13 cellular contexts compared by ENCODE assay signal in genomic region chr6:1379026-1379809, GRCh38. TPM values are rescaled to one million over a fixed set of nuclear protein-coding genes. Genes with fewer than 3 reads are reported as not detected.
A peak's percentile ranks its signal among the peaks of the same experiment; 100 is the strongest.
DNase-seq lines count a peak whose midpoint lies in the region; TF ChIP-seq lines count a peak whose summit lies in the region.
"Had no signal": no experiment of that assay in that cellular context is flagged by ENCODE, and none has a peak within 500 bp of the region (broad histone marks: within the 10 kb centered on the region; RNA-seq: fewer than 3 reads in every experiment).

No MANE protein-coding gene starts in this region.

- DNase-seq in activated CD8-positive, alpha-beta memory T cell treated with anti-CD3 and anti-CD28 coated beads for 24 hours = peak; percentile 60
- no peak for DNase-seq in activated CD8-positive, alpha-beta memory T cell treated with anti-CD3 and anti-CD28 coated beads, Interleukin-2, amount 50 U/mL, for 4 hours
- peak; percentile 23 for DNase-seq in WERI-Rb-1
- peak; percentile 84 for DNase-seq in esophagus muscularis mucosa (ENCODE audit: extremely low spot score)
- no peak for DNase-seq in NCI-H146 (lab: John Stamatoyannopoulos, UW)
- DNase-seq in LoVo (ENCODE audit: low spot score) = no peak
- no peak for DNase-seq in OCI-M1 (lab: John Stamatoyannopoulos, UW)
- DNase-seq: ACHN, cerebellar nuclear complex, NCI-H774 had no signal

- no peak overlapping the region for H3K9ac ChIP-seq in skeletal muscle satellite cell (ENCODE audit: low read depth, low read length)

- TF ChIP-seq CTCF in WERI-Rb-1 (IDR thresholded peaks at IDR 0.05; ENCODE audit: low read depth, low read length) (peak; percentile 18; the same call in 1 of the 2 replicates), esophagus muscularis mucosa (IDR thresholded peaks at IDR 0.05) (no peak)

- intact Hi-C loops in esophagus muscularis mucosa (cut with DNase I) = no loop called here

- TF ChIP-seq EP300 in esophagus muscularis mucosa (IDR thresholded peaks at IDR 0.05) = no peak

- H3K4me2 ChIP-seq in skeletal muscle satellite cell (ENCODE audit: low read length) = peak overlapping the region; percentile 19

- H3K9me3 ChIP-seq in WERI-Rb-1 (ENCODE audit: severe bottlenecking) (no peaks in the 10 kb centered on the region), esophagus muscularis mucosa (no peaks in the 10 kb centered on the region), skeletal muscle satellite cell (replicated peaks; ENCODE audit: low read length) (no peaks in the 10 kb centered on the region)
- H3K9me3 ChIP-seq: right atrium auricular region had no signal

- no peak overlapping the region for H3K27ac ChIP-seq in WERI-Rb-1
- peak overlapping the region in 3 of 4 donors; percentile 46 to 97 (median 57) for H3K27ac ChIP-seq in esophagus muscularis mucosa (replicated peaks in 1 of 4)
- H3K27ac ChIP-seq: right atrium auricular region, SK-N-MC had no signal

- H3K27me3 ChIP-seq in WERI-Rb-1 (ENCODE audit: insufficient read depth, low read depth, severe bottlenecking) (peaks cover 99% of the 10 kb centered on the region), esophagus muscularis mucosa (peaks cover 0 to 55% (median 8%) of the 10 kb centered on the region in 4 donors), skeletal muscle satellite cell (ENCODE audit: control insufficient read depth, insufficient read depth, low read length) (peaks cover 93% of the 10 kb centered on the region)

- no peak for TF ChIP-seq POLR2A in esophagus muscularis mucosa (IDR thresholded peaks at IDR 0.05; ENCODE audit: low read depth)

- H3K36me3 ChIP-seq in WERI-Rb-1 = no peaks in the 10 kb centered on the region
- no peaks in the 10 kb centered on the region for H3K36me3 ChIP-seq in esophagus muscularis mucosa
- no peaks in the 10 kb centered on the region for H3K36me3 ChIP-seq in skeletal muscle satellite cell (ENCODE audit: insufficient read depth, low read length)
- H3K36me3 ChIP-seq: right atrium auricular region had no signal

- H3K4me1 ChIP-seq in esophagus muscularis mucosa = peaks cover 45 to 65% (median 58%) of the 10 kb centered on the region in 4 donors
- H3K4me1 ChIP-seq in skeletal muscle satellite cell (ENCODE audit: control insufficient read depth, insufficient read depth, low read length) = peaks cover 9% of the 10 kb centered on the region

- 63% methylated on average over 59 of the region's 59 CpGs for WGBS in esophagus muscularis mucosa

- no peak overlapping the region for H3K4me3 ChIP-seq in WERI-Rb-1 (ENCODE audit: low read depth, low read length)
- peak overlapping the region in 3 of 4 donors; percentile 24 to 44 (median 35) for H3K4me3 ChIP-seq in esophagus muscularis mucosa
- H3K4me3 ChIP-seq in skeletal muscle satellite cell (ENCODE audit: low read length) = no peak overlapping the region
- H3K4me3 ChIP-seq: right atrium auricular region, SK-N-MC had no signal

RNA-seq across cellular contexts. Expression of gene FOXF2, which starts 10.2 kb away (rescaled TPM):
- total RNA-seq in esophagus muscularis mucosa = 100 to 1,000 TPM in 3 of 4 donors, 10 to 100 TPM in 1; 66.6 to 170 (median 120) TPM
- total RNA-seq in skeletal muscle satellite cell (2012; rRNA removed) = 2.3 and 4.4 TPM in 2 replicates

Comparison
In these comparisons a context has a peak if more than half of its experiments do, and no peak if none do; other contexts are left out.
1. DNase-seq: peak in activated CD8-positive, alpha-beta memory T cell treated with anti-CD3 and anti-CD28 coated beads for 24 hours (single experiment), WERI-Rb-1 (single experiment) and esophagus muscularis mucosa (single experiment); none in activated CD8-positive, alpha-beta memory T cell treated with anti-CD3 and anti-CD28 coated beads, Interleukin-2, amount 50 U/mL, for 4 hours (single experiment), NCI-H146 (single experiment), LoVo (single experiment) and OCI-M1 (single experiment).
2. H3K4me3 ChIP-seq: peak in esophagus muscularis mucosa (3 of 4); none in WERI-Rb-1 (single experiment) and skeletal muscle satellite cell (single experiment).